Comparison of ENCODE assay signal across 8 cellular contexts in the genomic region with DNA sequence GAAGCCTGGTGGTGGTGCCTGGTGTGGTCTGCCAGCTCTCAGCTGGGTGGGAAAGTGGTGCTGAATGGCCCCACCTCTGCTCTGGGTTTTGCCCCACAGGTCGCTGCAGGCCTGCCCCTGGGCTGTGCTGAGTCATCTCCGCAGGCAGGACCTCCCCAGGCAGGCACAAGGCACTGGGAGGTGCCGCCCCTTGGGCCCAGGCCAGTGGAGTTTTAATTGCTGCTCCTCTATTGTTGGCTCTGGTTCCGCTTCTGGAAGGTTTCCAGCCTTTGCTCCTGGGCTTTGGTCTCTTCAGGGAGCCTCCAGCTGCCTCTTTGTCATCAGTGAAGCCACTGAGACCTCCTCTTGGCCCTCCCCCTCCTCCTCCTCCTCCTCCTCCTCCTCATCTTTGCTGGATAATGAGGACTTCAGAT.
A peak's percentile ranks its signal among the peaks of the same experiment; 100 is the strongest.
DNase-seq lines count a peak whose midpoint lies in the region; ATAC-seq and TF ChIP-seq lines count a peak whose summit lies in the region.

No MANE protein-coding gene starts in this region.

- TF ChIP-seq CTCF in NB4 (IDR thresholded peaks at IDR 0.05; ENCODE audit: low read depth, low read length) = no peak
- no peak for TF ChIP-seq CTCF in VCaP (conservative IDR thresholded peaks at IDR 0.05)
- TF ChIP-seq CTCF in A673 (conservative IDR thresholded peaks at IDR 0.05; ENCODE audit: low read depth, low read length) = no peak

- DNase-seq in NB4 (ENCODE audit: low read depth) (peak; percentile 83), kidney glomerular epithelial cell (lab: John Stamatoyannopoulos, UW) (peak; percentile 78), A673 (ENCODE audit: low spot score) (no peak)

- intact Hi-C loops in A673 (cut with micrococcal nuclease; ENCODE audit: unreplicated experiment) = no loop called here

- H3K27ac ChIP-seq in VCaP = peak overlapping the region; percentile 62
- H3K27ac ChIP-seq in A673 (ENCODE audit: low read depth, low read length, poor library complexity, severe bottlenecking) = no peak overlapping the region

- no peaks in the 10 kb centered on the region for H3K36me3 ChIP-seq in A673 (ENCODE audit: insufficient read depth, low read length, poor library complexity, severe bottlenecking)

- no peak for TF ChIP-seq POLR2A in NB4 (IDR thresholded peaks at IDR 0.05; ENCODE audit: extremely low read depth, insufficient read length)

- no TSS peak for BruUV-seq in A673 (replicated peaks; lab: Mats Ljungman, UMichigan)

- H3K4me3 ChIP-seq in NB4 (ENCODE audit: low read depth, low read length) (no peak overlapping the region), A673 (ENCODE audit: low read depth, low read length, poor library complexity, severe bottlenecking) (no peak overlapping the region)

- H3K4me1 ChIP-seq in A673 (ENCODE audit: insufficient read depth, low read length, poor library complexity, severe bottlenecking) = no peaks in the 10 kb centered on the region

- POLR2A ChIA-PET in A673 (lab: Charles Lee; ENCODE audit: low non-redundant PET) = no interaction called here

- H3K27me3 ChIP-seq in A673 (replicated peaks; ENCODE audit: insufficient read depth, low read depth, low read length, poor library complexity) = no peaks in the 10 kb centered on the region

- CTCF ChIA-PET in A673 (lab: Charles Lee) = no interaction called here

- ATAC-seq in GM18870 (IDR thresholded peaks at IDR 0.05; ENCODE audit: unreplicated experiment) = peak; percentile 65
- ATAC-seq in GM18873 (IDR thresholded peaks at IDR 0.05; ENCODE audit: low FRiP score, unreplicated experiment) = no peak
- no peak for ATAC-seq in GM21528 (IDR thresholded peaks at IDR 0.05; ENCODE audit: low FRiP score, unreplicated experiment)
- ATAC-seq in HG03175 (IDR thresholded peaks at IDR 0.05; ENCODE audit: unreplicated experiment) = no peak

- H3K9me3 ChIP-seq in A673 (ENCODE audit: low read depth, low read length, poor library complexity, severe bottlenecking) = peaks cover 41% of the 10 kb centered on the region
